20 cellular contexts compared by ENCODE assay signal in the genomic region with DNA sequence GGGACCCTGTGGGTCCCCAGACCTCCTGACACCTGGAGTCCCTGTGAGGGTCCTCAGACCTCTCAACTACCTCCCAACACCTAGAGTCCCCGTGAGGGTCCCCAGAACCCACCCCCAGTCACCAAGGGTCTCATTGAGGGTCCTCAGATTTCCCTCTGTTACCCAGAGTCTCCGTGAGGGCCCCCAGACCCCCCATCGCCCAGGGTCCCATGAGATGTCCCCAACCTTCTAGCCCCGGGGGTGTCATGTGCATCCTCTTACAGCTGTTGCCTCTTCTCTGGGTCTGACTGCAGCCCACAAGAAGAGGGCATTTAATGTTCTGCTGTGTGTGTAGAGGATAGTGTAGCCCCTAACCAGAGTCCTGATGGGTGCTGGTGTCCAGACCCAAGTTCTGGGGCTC. TPM values are rescaled to one million over a fixed set of nuclear protein-coding genes. Genes with fewer than 3 reads are reported as not detected.
DNase-seq lines count a peak whose midpoint lies in the region; ATAC-seq and TF ChIP-seq lines count a peak whose summit lies in the region.
"Had no signal": no experiment of that assay in that cellular context is flagged by ENCODE, and none has a peak within 500 bp of the region (broad histone marks: within the 10 kb centered on the region; RNA-seq: fewer than 3 reads in every experiment).

No MANE protein-coding gene starts in this region.

- no peak overlapping the region for H3K4me2 ChIP-seq in neuronal stem cell (ENCODE audit: insufficient read depth, low read length, poor library complexity, severe bottlenecking)
- H3K4me2 ChIP-seq: hepatocyte had no signal

- no peak overlapping the region for H2AK5ac ChIP-seq in neuronal stem cell (ENCODE audit: low read depth, low read length)

- H3K79me1 ChIP-seq in neuronal stem cell (ENCODE audit: low read depth, low read length) = peaks cover 19% of the 10 kb centered on the region

- peaks cover 42% of the 10 kb centered on the region for H3K36me3 Mint-ChIP-seq in effector memory CD8-positive, alpha-beta T cell (ENCODE audit: insufficient read depth)
- H3K36me3 Mint-ChIP-seq: immature natural killer cell had no signal

- TF ChIP-seq CTCF in left ventricle myocardium inferior (IDR thresholded peaks at IDR 0.05; ENCODE audit: borderline replicate concordance) (no peak), uterus (IDR thresholded peaks at IDR 0.05) (no peak)

- peak overlapping the region; percentile 23 to 28 for H3K27ac Mint-ChIP-seq in effector memory CD8-positive, alpha-beta T cell
- H3K27ac Mint-ChIP-seq: activated T-helper 17 cell treated with anti-CD3 and anti-CD28 coated beads, Interleukin-2, amount 50 U/mL, for 72 hours; immature natural killer cell; stimulated activated naive CD8-positive, alpha-beta T cell treated with anti-CD3 and anti-CD28 coated beads, Interleukin-15, Interleukin-2, amounts not matched to agents 100 ng/mL and 50 ng/mL, for 24 hours had no signal

- intact Hi-C loops in left ventricle myocardium inferior (cut with micrococcal nuclease) (no loop called here), Right ventricle myocardium superior (cut with DNase I) (no loop called here), uterus (cut with DNase I; ENCODE audit: low total_unique reads) (no loop called here)

- H3K23ac ChIP-seq in neuronal stem cell (ENCODE audit: low read depth, low read length, poor library complexity) = no peak overlapping the region

- H3K9me3 Mint-ChIP-seq in effector memory CD8-positive, alpha-beta T cell = no peaks in the 10 kb centered on the region
- H3K9me3 Mint-ChIP-seq: activated T-helper 17 cell treated with anti-CD3 and anti-CD28 coated beads, Interleukin-2, amount 50 U/mL, for 72 hours; CD14-positive monocyte; immature natural killer cell; stimulated activated naive CD8-positive, alpha-beta T cell treated with anti-CD3 and anti-CD28 coated beads, Interleukin-15, Interleukin-2, amounts not matched to agents 100 ng/mL and 50 ng/mL, for 24 hours had no signal

- H2BK5ac ChIP-seq in neuronal stem cell (ENCODE audit: low read length) = peak overlapping the region; percentile 66

- no peak overlapping the region for H4K91ac ChIP-seq in neuronal stem cell (ENCODE audit: low read depth, low read length, poor library complexity)

- H3K4ac ChIP-seq in neuronal stem cell (ENCODE audit: low read length) = no peak overlapping the region

- no CpG with 5 or more reads among the region's 4 CpGs for WGBS in neuronal stem cell (ENCODE audit: extremely low coverage in 2 of 2, insufficient read length in 2 of 2, insufficient replicate concordance in 1 of 2), 2 donors

- H3K36me3 ChIP-seq in left ventricle myocardium inferior (peaks cover 37% of the 10 kb centered on the region), neuronal stem cell (replicated peaks in 1 of 2; ENCODE audit: control insufficient read depth in 2 of 2, insufficient read depth in 2 of 2, low read length in 2 of 2) (peaks cover 0 to 41% of the 10 kb centered on the region in 2 donors), uterus (no peaks in the 10 kb centered on the region)

- H3K27me3 Mint-ChIP-seq in effector memory CD8-positive, alpha-beta T cell = no peaks in the 10 kb centered on the region
- H3K27me3 Mint-ChIP-seq: activated T-helper 17 cell treated with anti-CD3 and anti-CD28 coated beads, Interleukin-2, amount 50 U/mL, for 72 hours; stimulated activated naive CD8-positive, alpha-beta T cell treated with anti-CD3 and anti-CD28 coated beads, Interleukin-15, Interleukin-2, amounts not matched to agents 100 ng/mL and 50 ng/mL, for 24 hours had no signal

- no peak overlapping the region for H2BK12ac ChIP-seq in neuronal stem cell (ENCODE audit: low read length)

- H3K4me3 ChIP-seq in left ventricle myocardium inferior = no peak overlapping the region
- no peak overlapping the region for H3K4me3 ChIP-seq in neuronal stem cell (ENCODE audit: low read length in 2 of 2)
- no peak overlapping the region for H3K4me3 ChIP-seq in uterus
- H3K4me3 ChIP-seq: hepatocyte, SJCRH30 had no signal

- peaks cover 19 to 26% of the 10 kb centered on the region in 2 donors for H3K4me1 Mint-ChIP-seq in effector memory CD8-positive, alpha-beta T cell (ENCODE audit: low read depth in 2 of 2)

- peak overlapping the region; percentile 90 for H3K27ac ChIP-seq in left ventricle myocardium inferior (replicated peaks)
- H3K27ac ChIP-seq in neuronal stem cell (replicated peaks; ENCODE audit: low read length) = no peak overlapping the region
- H3K27ac ChIP-seq in uterus = peak overlapping the region; percentile 88 to 91
- H3K27ac ChIP-seq: brain microvascular endothelial cell, hepatocyte, SJCRH30 had no signal

- H3K9me3 ChIP-seq in left ventricle myocardium inferior (replicated peaks) (no peaks in the 10 kb centered on the region), neuronal stem cell (replicated peaks in 1 of 2; ENCODE audit: control insufficient read depth in 2 of 2, insufficient read depth in 1 of 2, low read depth in 1 of 2, low read length in 2 of 2) (no peaks in the 10 kb centered on the region), uterus (no peaks in the 10 kb centered on the region)
- H3K9me3 ChIP-seq: SJCRH30 had no signal

- no peak overlapping the region for H3K4me3 Mint-ChIP-seq in effector memory CD8-positive, alpha-beta T cell
- H3K4me3 Mint-ChIP-seq: activated T-helper 17 cell treated with anti-CD3 and anti-CD28 coated beads, Interleukin-2, amount 50 U/mL, for 72 hours; CD14-positive monocyte; immature natural killer cell; stimulated activated naive CD8-positive, alpha-beta T cell treated with anti-CD3 and anti-CD28 coated beads, Interleukin-15, Interleukin-2, amounts not matched to agents 100 ng/mL and 50 ng/mL, for 24 hours had no signal

- H4K8ac ChIP-seq in neuronal stem cell (ENCODE audit: low read depth, low read length) = no peak overlapping the region

- H2BK120ac ChIP-seq in neuronal stem cell (ENCODE audit: low read depth, low read length) = no peak overlapping the region

- DNase-seq in left ventricle myocardium inferior (no peak), Right ventricle myocardium superior (no peak), neuronal stem cell (ENCODE audit: low spot score) (no peak), uterus (no peak), NCI-H524 (lab: John Stamatoyannopoulos, UW) (no peak), NCI-H1105 treated with DMSO at 0.1 percent for 48 hours (lab: John Stamatoyannopoulos, UW) (no peak), NCI-H82 treated with DMSO at 0.1 percent for 48 hours (lab: John Stamatoyannopoulos, UW; ENCODE audit: unreplicated experiment) (no peak)
- DNase-seq in effector memory CD8-positive, alpha-beta T cell = no peak
- DNase-seq: brain microvascular endothelial cell; immature natural killer cell; NCI-H1092; NCI-H2029; NCI-H82; PC-3; SJCRH30; stimulated activated CD4-positive, alpha-beta T cell treated with anti-CD3 and anti-CD28 coated beads, Interleukin-12 subunit alpha, Interleukin-12 subunit beta, amount 100 ng/mL, for 4 hours had no signal

- ATAC-seq in Right ventricle myocardium superior (ENCODE audit: poor library complexity) = no peak
- ATAC-seq in effector memory CD8-positive, alpha-beta T cell (replicated peaks) = no peak
- ATAC-seq: activated T-helper 17 cell treated with anti-CD3 and anti-CD28 coated beads, Interleukin-2, amount 50 U/mL, for 72 hours; PC-3 had no signal

- no peaks in the 10 kb centered on the region for H3K27me3 ChIP-seq in left ventricle myocardium inferior (ENCODE audit: low read depth)
- no peaks in the 10 kb centered on the region for H3K27me3 ChIP-seq in neuronal stem cell (ENCODE audit: control insufficient read depth in 3 of 3, insufficient read depth in 3 of 3, low read depth in 1 of 3, low read length in 3 of 3)
- no peaks in the 10 kb centered on the region for H3K27me3 ChIP-seq in uterus
- H3K27me3 ChIP-seq: brain microvascular endothelial cell, hepatocyte, SJCRH30 had no signal

- no peak overlapping the region for H3K18ac ChIP-seq in neuronal stem cell (ENCODE audit: low read length)

- no peak overlapping the region for H3K14ac ChIP-seq in neuronal stem cell (ENCODE audit: low read length)

- H3K4me1 ChIP-seq in left ventricle myocardium inferior = peaks cover 89% of the 10 kb centered on the region
- peaks cover 9 to 19% of the 10 kb centered on the region in 2 donors for H3K4me1 ChIP-seq in neuronal stem cell (ENCODE audit: control insufficient read depth in 2 of 2, insufficient read depth in 1 of 2, low read depth in 1 of 2, low read length in 2 of 2)
- H3K4me1 ChIP-seq in uterus = peaks cover 16 to 43% of the 10 kb centered on the region in 2 donors

- no peak overlapping the region for H2BK15ac ChIP-seq in neuronal stem cell (ENCODE audit: low read length)

- H3K9ac ChIP-seq in neuronal stem cell (ENCODE audit: low read depth, low read length, poor library complexity) = no peak overlapping the region

- no peak for TF ChIP-seq POLR2A in uterus (IDR thresholded peaks at IDR 0.05)

- H2AFZ ChIP-seq in neuronal stem cell (ENCODE audit: low read length) = no peak overlapping the region
- H2AFZ ChIP-seq: hepatocyte had no signal

RNA-seq across cellular contexts. Expression of gene GJC2, which starts 2.0 kb away (rescaled TPM):
- total RNA-seq in left ventricle myocardium inferior = 1.0 TPM
- 1.6 TPM for total RNA-seq in Right ventricle myocardium superior
- 0.24 TPM for polyA plus RNA-seq in neuronal stem cell (2013, experiment 1 of 2)
- 0.17 TPM for polyA plus RNA-seq in neuronal stem cell (2013, experiment 2 of 2)
- 10 to 100 TPM in 2 of 4 donors, 1 to 10 TPM in 2; 2.6 to 25.8 (median 10.7) TPM for total RNA-seq in uterus
- polyA plus RNA-seq: CD14-positive monocyte, immature natural killer cell had no signal

RNA-seq across cellular contexts. Expression of gene GUK1, which starts 7.7 kb away (rescaled TPM):
- total RNA-seq in left ventricle myocardium inferior = 150 TPM
- total RNA-seq in Right ventricle myocardium superior = 143 TPM
- polyA plus RNA-seq in neuronal stem cell (2013, experiment 1 of 2) = 106 TPM
- 98.6 TPM for polyA plus RNA-seq in neuronal stem cell (2013, experiment 2 of 2)
- 100 to 1,000 TPM; 124 to 406 (median 289) TPM for total RNA-seq in uterus

RNA-seq across cellular contexts. Expression of gene IBA57, which starts 17.8 kb away (rescaled TPM):
- total RNA-seq in left ventricle myocardium inferior (15.0 TPM), Right ventricle myocardium superior (14.8 TPM), uterus (10 to 100 TPM in 2 of 4 donors, 1 to 10 TPM in 2; 3.3 to 13.5 (median 7.5) TPM)
- 1.3 TPM for polyA plus RNA-seq in neuronal stem cell (2013, experiment 1 of 2)
- polyA plus RNA-seq in neuronal stem cell (2013, experiment 2 of 2) = 1.4 TPM

RNA-seq across cellular contexts. Expression of gene MRPL55, which starts 38.7 kb away (rescaled TPM):
- total RNA-seq in left ventricle myocardium inferior = 51.0 TPM
- total RNA-seq in Right ventricle myocardium superior = 65.6 TPM
- 69.3 TPM for polyA plus RNA-seq in neuronal stem cell (2013, experiment 1 of 2)
- polyA plus RNA-seq in neuronal stem cell (2013, experiment 2 of 2) = 63.2 TPM
- total RNA-seq in uterus = 10 to 100 TPM; 19.4 to 43.4 (median 33.6) TPM

RNA-seq across cellular contexts. Expression of gene C1orf35, which starts 44.6 kb away (rescaled TPM):
- total RNA-seq in left ventricle myocardium inferior = 7.1 TPM
- total RNA-seq in Right ventricle myocardium superior = 7.3 TPM
- 28.9 TPM for polyA plus RNA-seq in neuronal stem cell (2013, experiment 1 of 2)
- polyA plus RNA-seq in neuronal stem cell (2013, experiment 2 of 2) = 28.4 TPM
- total RNA-seq in uterus = 10 to 100 TPM in 3 of 4 donors, not detected in 1; 10.6 to 18.6 (median 12.6) TPM
